8 cellular contexts compared by ENCODE assay signal in genomic region chr21:28988146-28988545, GRCh38. TPM values are rescaled to one million over a fixed set of nuclear protein-coding genes. Genes with fewer than 3 reads are reported as not detected.
DNase-seq lines count a peak whose midpoint lies in the region; ATAC-seq, FAIRE-seq and TF ChIP-seq lines count a peak whose summit lies in the region.
"Not testable (repeated sequence)": the region's sequence is repeated elsewhere in the genome, so short reads cannot be mapped to it uniquely, and the experiment has no call there.

No MANE protein-coding gene starts in this region.

- TF ChIP-seq CTCF in K562 (IDR thresholded peaks at IDR 0.05 in 2 of 3, conservative IDR thresholded peaks at IDR 0.05 in 1 of 3; ENCODE audit: insufficient read depth in 2 of 3, low read depth in 1 of 3, low read length in 3 of 3); fibroblast of villous mesenchyme (IDR thresholded peaks at IDR 0.05; ENCODE audit: insufficient read depth, low read depth, low read length): not testable (repeated sequence)

- not testable (repeated sequence) for H3K4me3 ChIP-seq in K562; fibroblast of villous mesenchyme (ENCODE audit: low read depth, low read length); trophoblast cell (ENCODE audit: low read depth, low read length)

- H3K27me3 Mint-ChIP-seq in activated CD4-positive, alpha-beta T cell treated with anti-CD3 and anti-CD28 coated beads for 36 hours; activated T-helper 17 cell treated with anti-CD3 and anti-CD28 coated beads, Interleukin-2, amount 50 U/mL, for 72 hours: not testable (repeated sequence)

- peak overlapping the region; percentile 78 for H3K27ac Mint-ChIP-seq in activated CD4-positive, alpha-beta T cell treated with anti-CD3 and anti-CD28 coated beads for 36 hours
- not testable (repeated sequence) for H3K27ac Mint-ChIP-seq in activated T-helper 17 cell treated with anti-CD3 and anti-CD28 coated beads, Interleukin-2, amount 50 U/mL, for 72 hours
- H3K27ac Mint-ChIP-seq in stimulated activated effector memory CD8-positive, alpha-beta T cell treated with anti-CD3 and anti-CD28 coated beads, Interleukin-12 subunit alpha, Interleukin-12 subunit beta, amount 100 ng/mL, for 72 hours = peak overlapping the region; percentile 67

- H3K36me3 Mint-ChIP-seq in activated CD4-positive, alpha-beta T cell treated with anti-CD3 and anti-CD28 coated beads for 36 hours (ENCODE audit: low read depth) = peaks cover 33% of the 10 kb centered on the region
- H3K36me3 Mint-ChIP-seq in activated T-helper 17 cell treated with anti-CD3 and anti-CD28 coated beads, Interleukin-2, amount 50 U/mL, for 72 hours (ENCODE audit: low read depth) = peaks cover 82% of the 10 kb centered on the region
- H3K36me3 Mint-ChIP-seq in stimulated activated effector memory CD8-positive, alpha-beta T cell treated with anti-CD3 and anti-CD28 coated beads, Interleukin-12 subunit alpha, Interleukin-12 subunit beta, amount 100 ng/mL, for 72 hours = peaks cover 81% of the 10 kb centered on the region

- WGBS in K562 (ENCODE audit: insufficient coverage, low coverage, missing lambda C conversion rate) = 90% methylated on average over 6 of the region's 6 CpGs
- no CpG with 5 or more reads among the region's 6 CpGs for WGBS in trophoblast cell (ENCODE audit: extremely low coverage, insufficient coverage, insufficient read length)

- POLR2A ChIA-PET in activated CD4-positive, alpha-beta T cell treated with anti-CD3 and anti-CD28 coated beads for 36 hours (lab: Charles Lee); K562 (lab: Yijun Ruan, JAX): not testable (repeated sequence)

- H3K9me1 ChIP-seq in K562 (ENCODE audit: control insufficient read depth, insufficient read depth, low read length) = not testable (repeated sequence)

- not testable (repeated sequence) for FAIRE-seq in K562 (lab: Jason Lieb, UNC)

- not testable (repeated sequence) for H4K8ac ChIP-seq in trophoblast cell (ENCODE audit: low read depth, low read length)

- H2BK12ac ChIP-seq in trophoblast cell (ENCODE audit: low read length) = not testable (repeated sequence)

- TF ChIP-seq EP300 in K562 (IDR thresholded peaks at IDR 0.05; ENCODE audit: low read length) = not testable (repeated sequence)

- CTCF ChIA-PET in activated CD4-positive, alpha-beta T cell treated with anti-CD3 and anti-CD28 coated beads for 36 hours (lab: Charles Lee) = not testable (repeated sequence)
- CTCF ChIA-PET in K562 (lab: Yijun Ruan, JAX; ENCODE audit: low intra/inter-chr PET ratio) = interaction anchor here (0.6 to 0.7 kb wide), 2 partner anchors 21 to 28 kb away, joined by 3 read pairs; no protein-coding TSS in a partner anchor

- not testable (repeated sequence) for TF ChIP-seq RAD21 in K562 (CRISPR knock-in tag; conservative IDR thresholded peaks at IDR 0.05 in 1 of 2, IDR thresholded peaks at IDR 0.05 in 1 of 2)

- intact Hi-C loops in activated CD4-positive, alpha-beta T cell treated with anti-CD3 and anti-CD28 coated beads for 36 hours (cut with DNase I, micrococcal nuclease); K562 (cut with micrococcal nuclease): not testable (repeated sequence)

- not testable (repeated sequence) for H3K4me1 ChIP-seq in K562 (replicated peaks in 1 of 2; ENCODE audit: control insufficient read depth in 2 of 2, insufficient read depth in 2 of 2, low read length in 2 of 2); trophoblast cell (ENCODE audit: control insufficient read depth in 1 of 2, insufficient read depth in 2 of 2, low read length in 2 of 2)

- H2BK5ac ChIP-seq in trophoblast cell (ENCODE audit: low read depth, low read length, poor library complexity) = not testable (repeated sequence)

- TF ChIP-seq POLR2A in K562 (conservative IDR thresholded peaks at IDR 0.05) = not testable (repeated sequence)

- not testable (repeated sequence) for H4K12ac ChIP-seq in trophoblast cell (ENCODE audit: low read depth, low read length)

- H2AK5ac ChIP-seq in trophoblast cell (ENCODE audit: low read length) = not testable (repeated sequence)

- not testable (repeated sequence) for H3K27me3 ChIP-seq in K562 (ENCODE audit: control insufficient read depth in 2 of 2, insufficient read depth in 2 of 2, low read length in 2 of 2); trophoblast cell (ENCODE audit: insufficient read depth, low read length)

- in situ Hi-C loops in K562 (cut with MboI) = not testable (repeated sequence)

- H3K4me1 Mint-ChIP-seq in activated CD4-positive, alpha-beta T cell treated with anti-CD3 and anti-CD28 coated beads for 36 hours = peaks cover 41% of the 10 kb centered on the region
- H3K4me1 Mint-ChIP-seq in activated T-helper 17 cell treated with anti-CD3 and anti-CD28 coated beads, Interleukin-2, amount 50 U/mL, for 72 hours = peaks cover 17% of the 10 kb centered on the region
- H3K4me1 Mint-ChIP-seq in stimulated activated effector memory CD8-positive, alpha-beta T cell treated with anti-CD3 and anti-CD28 coated beads, Interleukin-12 subunit alpha, Interleukin-12 subunit beta, amount 100 ng/mL, for 72 hours = peaks cover 43% of the 10 kb centered on the region

- H4K91ac ChIP-seq in trophoblast cell (ENCODE audit: low read depth, low read length) = not testable (repeated sequence)

- H3K14ac ChIP-seq in trophoblast cell (ENCODE audit: low read length) = not testable (repeated sequence)

- DNase-seq in EL = peak; percentile 48
- peak; percentile 84 for DNase-seq in M059J (ENCODE audit: low read depth)
- DNase-seq in activated CD4-positive, alpha-beta T cell treated with anti-CD3 and anti-CD28 coated beads for 36 hours = peak; percentile 62
- peak in 1 of 4 experiments; percentile 19 for DNase-seq in K562 (ENCODE audit: extremely low read depth in 1 of 4, low spot score in 3 of 4)
- peak; percentile 15 for DNase-seq in fibroblast of villous mesenchyme (ENCODE audit: low read depth)
- DNase-seq in trophoblast cell = peak in 1 of 2 donors; percentile 53
- not testable (repeated sequence) for DNase-seq in stimulated activated effector memory CD8-positive, alpha-beta T cell treated with anti-CD3 and anti-CD28 coated beads, Interleukin-12 subunit alpha, Interleukin-12 subunit beta, amount 100 ng/mL, for 72 hours (ENCODE audit: low spot score in 2 of 2)

- not testable (repeated sequence) for H3K27ac ChIP-seq in K562 (ENCODE audit: extremely low read depth, low read depth, low read length); trophoblast cell (ENCODE audit: low read depth, low read length)

- not testable (repeated sequence) for H3K79me1 ChIP-seq in trophoblast cell (ENCODE audit: low read length)

- H3K9me3 Mint-ChIP-seq in activated CD4-positive, alpha-beta T cell treated with anti-CD3 and anti-CD28 coated beads for 36 hours (ENCODE audit: low read depth); activated T-helper 17 cell treated with anti-CD3 and anti-CD28 coated beads, Interleukin-2, amount 50 U/mL, for 72 hours; stimulated activated effector memory CD8-positive, alpha-beta T cell treated with anti-CD3 and anti-CD28 coated beads, Interleukin-12 subunit alpha, Interleukin-12 subunit beta, amount 100 ng/mL, for 72 hours: not testable (repeated sequence)

- peaks cover 60% of the 10 kb centered on the region for H3K79me2 ChIP-seq in K562 (ENCODE audit: control insufficient read depth, insufficient read depth, low read length)
- not testable (repeated sequence) for H3K79me2 ChIP-seq in trophoblast cell (ENCODE audit: control insufficient read depth, insufficient read depth, low read length, poor library complexity)

- H2AFZ ChIP-seq in K562 (ENCODE audit: low read depth, low read length); trophoblast cell (ENCODE audit: insufficient read depth, low read length, poor library complexity): not testable (repeated sequence)

- not testable (repeated sequence) for BruUV-seq in K562 (replicated peaks; lab: Mats Ljungman, UMichigan)

- not testable (repeated sequence) for ATAC-seq in activated CD4-positive, alpha-beta T cell treated with anti-CD3 and anti-CD28 coated beads for 36 hours; activated T-helper 17 cell treated with anti-CD3 and anti-CD28 coated beads, Interleukin-2, amount 50 U/mL, for 72 hours (replicated peaks); K562; stimulated activated effector memory CD8-positive, alpha-beta T cell treated with anti-CD3 and anti-CD28 coated beads, Interleukin-12 subunit alpha, Interleukin-12 subunit beta, amount 100 ng/mL, for 72 hours

- H3K18ac ChIP-seq in trophoblast cell (ENCODE audit: low read length) = not testable (repeated sequence)

- peaks cover 50% of the 10 kb centered on the region for H3K36me3 ChIP-seq in K562 (ENCODE audit: control insufficient read depth, insufficient read depth, low read length)
- H3K36me3 ChIP-seq in trophoblast cell (ENCODE audit: control insufficient read depth in 1 of 2, insufficient read depth in 2 of 2, low read length in 2 of 2) = not testable (repeated sequence)

- not testable (repeated sequence) for H2BK120ac ChIP-seq in trophoblast cell (ENCODE audit: insufficient read depth, low read length, poor library complexity)

- H3K4me3 Mint-ChIP-seq in activated CD4-positive, alpha-beta T cell treated with anti-CD3 and anti-CD28 coated beads for 36 hours; stimulated activated effector memory CD8-positive, alpha-beta T cell treated with anti-CD3 and anti-CD28 coated beads, Interleukin-12 subunit alpha, Interleukin-12 subunit beta, amount 100 ng/mL, for 72 hours: not testable (repeated sequence)
- H3K4me3 Mint-ChIP-seq in activated T-helper 17 cell treated with anti-CD3 and anti-CD28 coated beads, Interleukin-2, amount 50 U/mL, for 72 hours = peak overlapping the region; percentile 60

- peak overlapping the region; percentile 46 for H3K4ac ChIP-seq in trophoblast cell (ENCODE audit: low read depth, low read length)

- not testable (repeated sequence) for H4K20me1 ChIP-seq in K562 (replicated peaks; ENCODE audit: control insufficient read depth, insufficient read depth, low read length)

- not testable (repeated sequence) for H3K9me3 ChIP-seq in K562 (replicated peaks; ENCODE audit: control insufficient read depth, insufficient read depth, low read depth, low read length); trophoblast cell (ENCODE audit: insufficient read depth, low read depth, low read length)

- H3K23ac ChIP-seq in trophoblast cell (ENCODE audit: low read length) = not testable (repeated sequence)

- H3K4me2 ChIP-seq in K562 (ENCODE audit: insufficient read depth, low read length); trophoblast cell (ENCODE audit: low read length): not testable (repeated sequence)

- not testable (repeated sequence) for H3K9ac ChIP-seq in K562 (ENCODE audit: insufficient read depth in 1 of 2, low read depth in 2 of 2, low read length in 2 of 2); trophoblast cell (ENCODE audit: low read length)

RNA-seq across cellular contexts. Expression of gene LTN1, which starts 4.5 kb away (rescaled TPM):
- total RNA-seq in M059J (2014; rRNA removed; shearing (Covaris generic)) = 29.6 and 37.0 TPM in 2 replicates
- total RNA-seq in activated CD4-positive, alpha-beta T cell treated with anti-CD3 and anti-CD28 coated beads for 36 hours = 10 to 100 TPM; 26.6 to 29.4 TPM
- total RNA-seq in activated T-helper 17 cell treated with anti-CD3 and anti-CD28 coated beads, Interleukin-2, amount 50 U/mL, for 72 hours = 10 to 100 TPM; 33.0 to 42.3 TPM
- 58.0 and 146 TPM in 2 replicates for total RNA-seq in K562 (2011; cell fraction: chromatin; rRNA removed; ENCODE audit: low replicate concordance)
- total RNA-seq in K562 (2011; cell fraction: nucleolus; rRNA removed) = 29.2 and 30.5 TPM in 2 replicates
- 45.7 and 48.4 TPM in 2 replicates for total RNA-seq in K562 (2011; cell fraction: nucleoplasm; rRNA removed)
- total RNA-seq in K562 (2014; rRNA removed) (19.1 and 19.8 TPM in 2 replicates), K562 (2014; rRNA removed; fragmentation: Illumina TruSeq; extraction: Trizol) (49.6 and 60.7 TPM in 2 replicates), K562 (2015; rRNA removed; fragmentation: Illumina TruSeq; extraction: Trizol) (39.0 and 40.7 TPM in 2 replicates), K562 (2021) (32.8 and 37.1 TPM in 2 replicates), fibroblast of villous mesenchyme (30.0 and 45.8 TPM in 2 replicates)
- polyA plus RNA-seq in K562 (2011; rRNA removed) (21.8 and 28.7 TPM in 2 replicates), K562 (2014; fragmentation: Illumina TruSeq; extraction: Trizol) (23.0 and 29.1 TPM in 2 replicates), K562 (2014; fragmentation: Nextera tagmentation; extraction: Ambion mirVana) (10 to 100 TPM; 16.6 to 21.8 TPM), K562 (2014; rRNA removed) (14.6 and 15.7 TPM in 2 replicates)
- polyA plus RNA-seq in K562 (2011; cell fraction: cytosol; rRNA removed) = 4.6 and 9.6 TPM in 2 replicates
- 23.9 and 25.3 TPM in 2 replicates for polyA plus RNA-seq in K562 (2011; cell fraction: nucleus; rRNA removed)
- polyA plus RNA-seq in K562 (2012) = 15.2 and 15.3 TPM in 2 replicates
- polyA minus RNA-seq in K562 (2011; rRNA and poly(A)+ RNA removed) = 93.4 and 105 TPM in 2 replicates
- polyA minus RNA-seq in K562 (2011; cell fraction: cytosol; rRNA and poly(A)+ RNA removed) = 25.1 and 34.2 TPM in 2 replicates
- 40.7 and 88.4 TPM in 2 replicates for polyA minus RNA-seq in K562 (2011; cell fraction: nucleus; rRNA and poly(A)+ RNA removed)
- 16.1 and 16.2 TPM in 2 replicates for polyA plus RNA-seq in trophoblast cell (2013)

RNA-seq across cellular contexts. Expression of gene RWDD2B, which starts 31.0 kb away (rescaled TPM):
- 22.5 and 30.0 TPM in 2 replicates for total RNA-seq in M059J (2014; rRNA removed; shearing (Covaris generic))
- total RNA-seq in activated CD4-positive, alpha-beta T cell treated with anti-CD3 and anti-CD28 coated beads for 36 hours = 10 to 100 TPM; 17.8 to 18.3 TPM
- total RNA-seq in activated T-helper 17 cell treated with anti-CD3 and anti-CD28 coated beads, Interleukin-2, amount 50 U/mL, for 72 hours = 1 to 10 TPM; 4.9 to 9.7 TPM
- 8.6 and 12.2 TPM in 2 replicates for total RNA-seq in K562 (2011; cell fraction: chromatin; rRNA removed; ENCODE audit: low replicate concordance)
- total RNA-seq in K562 (2011; cell fraction: nucleolus; rRNA removed) = 2.1 and 2.7 TPM in 2 replicates
- total RNA-seq in K562 (2011; cell fraction: nucleoplasm; rRNA removed) = 4.9 and 5.9 TPM in 2 replicates
- total RNA-seq in K562 (2014; rRNA removed) = 4.6 and 6.4 TPM in 2 replicates
- total RNA-seq in K562 (2014; rRNA removed; fragmentation: Illumina TruSeq; extraction: Trizol) = 11.5 and 13.8 TPM in 2 replicates
- 8.4 and 8.6 TPM in 2 replicates for total RNA-seq in K562 (2015; rRNA removed; fragmentation: Illumina TruSeq; extraction: Trizol)
- total RNA-seq in K562 (2021) = 9.8 and 10.3 TPM in 2 replicates
- polyA plus RNA-seq in K562 (2011; rRNA removed) = 14.4 and 23.7 TPM in 2 replicates
- polyA plus RNA-seq in K562 (2011; cell fraction: cytosol; rRNA removed) = 5.7 and 7.0 TPM in 2 replicates
- polyA plus RNA-seq in K562 (2011; cell fraction: nucleus; rRNA removed) = 7.0 and 7.6 TPM in 2 replicates
- 9.3 and 11.4 TPM in 2 replicates for polyA plus RNA-seq in K562 (2012)
- polyA plus RNA-seq in K562 (2014; fragmentation: Illumina TruSeq; extraction: Trizol) = 12.5 and 13.8 TPM in 2 replicates
- polyA plus RNA-seq in K562 (2014; fragmentation: Nextera tagmentation; extraction: Ambion mirVana) = 10 to 100 TPM; 27.9 to 31.8 TPM
- polyA plus RNA-seq in K562 (2014; rRNA removed) = 12.3 and 14.7 TPM in 2 replicates
- polyA minus RNA-seq in K562 (2011; rRNA and poly(A)+ RNA removed) = 9.6 and 11.0 TPM in 2 replicates
- 4.7 and 5.4 TPM in 2 replicates for polyA minus RNA-seq in K562 (2011; cell fraction: cytosol; rRNA and poly(A)+ RNA removed)
- 3.2 and 5.3 TPM in 2 replicates for polyA minus RNA-seq in K562 (2011; cell fraction: nucleus; rRNA and poly(A)+ RNA removed)
- 21.6 and 33.2 TPM in 2 replicates for total RNA-seq in fibroblast of villous mesenchyme
- polyA plus RNA-seq in trophoblast cell (2013) = 3.3 and 3.6 TPM in 2 replicates

RNA-seq across cellular contexts. Expression of gene USP16, which starts 36.3 kb away (rescaled TPM):
- 42.6 and 43.1 TPM in 2 replicates for total RNA-seq in M059J (2014; rRNA removed; shearing (Covaris generic))
- 10 to 100 TPM; 41.1 to 41.7 TPM for total RNA-seq in activated CD4-positive, alpha-beta T cell treated with anti-CD3 and anti-CD28 coated beads for 36 hours
- 10 to 100 TPM; 37.8 to 47.6 TPM for total RNA-seq in activated T-helper 17 cell treated with anti-CD3 and anti-CD28 coated beads, Interleukin-2, amount 50 U/mL, for 72 hours
- total RNA-seq in K562 (2011; cell fraction: chromatin; rRNA removed; ENCODE audit: low replicate concordance) = 13.6 and 77.0 TPM in 2 replicates
- 7.8 and 12.0 TPM in 2 replicates for total RNA-seq in K562 (2011; cell fraction: nucleolus; rRNA removed)
- 20.5 and 24.4 TPM in 2 replicates for total RNA-seq in K562 (2011; cell fraction: nucleoplasm; rRNA removed)
- total RNA-seq in K562 (2014; rRNA removed) (38.4 and 39.1 TPM in 2 replicates), K562 (2014; rRNA removed; fragmentation: Illumina TruSeq; extraction: Trizol) (90.9 and 106 TPM in 2 replicates), K562 (2015; rRNA removed; fragmentation: Illumina TruSeq; extraction: Trizol) (77.4 and 85.7 TPM in 2 replicates), K562 (2021) (49.9 and 50.4 TPM in 2 replicates), fibroblast of villous mesenchyme (35.8 and 37.6 TPM in 2 replicates)
- polyA plus RNA-seq in K562 (2011; rRNA removed) (37.6 and 45.5 TPM in 2 replicates), K562 (2014; fragmentation: Illumina TruSeq; extraction: Trizol) (60.7 and 65.1 TPM in 2 replicates), K562 (2014; fragmentation: Nextera tagmentation; extraction: Ambion mirVana) (10 to 100 TPM; 62.8 to 67.4 TPM), K562 (2014; rRNA removed) (39.8 and 45.4 TPM in 2 replicates)
- 4.2 and 10.4 TPM in 2 replicates for polyA plus RNA-seq in K562 (2011; cell fraction: cytosol; rRNA removed)
- 20.2 and 31.1 TPM in 2 replicates for polyA plus RNA-seq in K562 (2011; cell fraction: nucleus; rRNA removed)
- polyA plus RNA-seq in K562 (2012) = 40.9 and 45.1 TPM in 2 replicates
- 37.3 and 44.1 TPM in 2 replicates for polyA minus RNA-seq in K562 (2011; rRNA and poly(A)+ RNA removed)
- polyA minus RNA-seq in K562 (2011; cell fraction: cytosol; rRNA and poly(A)+ RNA removed) = 13.3 and 13.7 TPM in 2 replicates
- polyA minus RNA-seq in K562 (2011; cell fraction: nucleus; rRNA and poly(A)+ RNA removed) = 11.2 and 21.8 TPM in 2 replicates
- polyA plus RNA-seq in trophoblast cell (2013) = 29.0 and 31.2 TPM in 2 replicates
